In the genomic region with DNA sequence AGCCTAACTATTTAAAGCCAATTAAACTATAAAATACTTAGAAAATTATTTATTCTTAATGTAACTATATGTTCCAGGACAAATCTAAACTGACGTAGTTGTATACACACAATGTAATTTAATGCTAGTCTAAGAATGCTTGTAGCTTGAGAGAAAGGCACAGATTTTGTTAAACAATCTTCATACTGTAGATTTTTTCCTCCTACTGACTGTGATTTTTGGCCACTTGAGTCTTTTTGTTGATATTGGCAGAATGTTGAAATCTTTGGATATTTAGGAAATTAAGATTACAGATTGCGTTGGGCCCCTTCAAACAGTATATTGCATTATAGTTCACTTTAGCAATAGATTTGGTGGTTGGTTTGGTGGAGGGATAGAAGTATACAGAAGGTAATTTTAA, we compare ENCODE assay signal across 37 cellular contexts.
"Had no signal": no experiment of that assay in that cellular context is flagged by ENCODE, and none has a peak within 500 bp of the region (broad histone marks: within the 10 kb centered on the region; RNA-seq: fewer than 3 reads in every experiment).

No MANE protein-coding gene starts in this region.

- H3K9me3 ChIP-seq: adrenal gland, Peyer's patch had no signal

- H3K4me3 ChIP-seq: adrenal gland, Peyer's patch had no signal

- H3K27ac Mint-ChIP-seq: activated CD4-positive, alpha-beta T cell treated with anti-CD3 and anti-CD28 coated beads for 36 hours; activated CD4-positive, alpha-beta T cell treated with anti-CD3 and anti-CD28 coated beads, Interleukin-2, amount 10 ng/mL, durations not matched to agents 7 days and 5 days; activated CD8-positive, alpha-beta T cell treated with anti-CD3 and anti-CD28 coated beads, Interleukin-2, amount 10 ng/mL, durations not matched to agents 7 days and 5 days; activated naive CD4-positive, alpha-beta T cell treated with anti-CD3 and anti-CD28 coated beads, Interleukin-2, amount 50 U/mL, for 24 hours; activated naive CD8-positive, alpha-beta T cell treated with anti-CD3 and anti-CD28 coated beads, Interleukin-2, amount 10 ng/mL, durations not matched to agents 7 days and 5 days; activated T-cell treated with anti-CD3 and anti-CD28 coated beads, Interleukin-2, amount 50 U/mL, for 24 hours; activated T-helper 2 cell treated with anti-CD3 and anti-CD28 coated beads, Interferon-gamma antibody, Interleukin-2, Interleukin-4, amounts not matched to agents 10 μg/mL and 5 μg/mL and 100 μg/mL, durations not matched to agents 14 hours and 24 hours and 36 hours; brain; WTC11 had no signal

- H3K4me1 Mint-ChIP-seq: activated CD4-positive, alpha-beta T cell treated with anti-CD3 and anti-CD28 coated beads for 36 hours; activated CD4-positive, alpha-beta T cell treated with anti-CD3 and anti-CD28 coated beads, Interleukin-2, amount 10 ng/mL, durations not matched to agents 7 days and 5 days; activated naive CD4-positive, alpha-beta T cell treated with anti-CD3 and anti-CD28 coated beads, Interleukin-2, amount 50 U/mL, for 24 hours; activated naive CD8-positive, alpha-beta T cell treated with anti-CD3 and anti-CD28 coated beads, Interleukin-2, amount 10 ng/mL, durations not matched to agents 7 days and 5 days; WTC11 had no signal

- H3K36me3 Mint-ChIP-seq: activated naive CD4-positive, alpha-beta T cell treated with anti-CD3 and anti-CD28 coated beads, Interleukin-2, amount 50 U/mL, for 24 hours; activated naive CD8-positive, alpha-beta T cell treated with anti-CD3 and anti-CD28 coated beads, Interleukin-2, amount 10 ng/mL, durations not matched to agents 7 days and 5 days; brain; WTC11 had no signal

- H3K9me3 Mint-ChIP-seq: activated CD4-positive, alpha-beta T cell treated with anti-CD3 and anti-CD28 coated beads, Interleukin-2, amount 10 ng/mL, durations not matched to agents 7 days and 5 days; activated naive CD4-positive, alpha-beta T cell treated with anti-CD3 and anti-CD28 coated beads, Interleukin-2, amount 50 U/mL, for 24 hours; activated naive CD8-positive, alpha-beta T cell treated with anti-CD3 and anti-CD28 coated beads, Interleukin-2, amount 10 ng/mL, durations not matched to agents 7 days and 5 days; activated T-cell treated with anti-CD3 and anti-CD28 coated beads, Interleukin-2, amount 50 U/mL, for 24 hours; activated T-helper 2 cell treated with anti-CD3 and anti-CD28 coated beads, Interferon-gamma antibody, Interleukin-2, Interleukin-4, amounts not matched to agents 10 μg/mL and 5 μg/mL and 100 μg/mL, durations not matched to agents 14 hours and 24 hours and 36 hours; brain; WTC11 had no signal

- DNase-seq: activated CD4-positive, alpha-beta T cell treated with anti-CD3 and anti-CD28 coated beads for 36 hours; activated CD4-positive, alpha-beta T cell treated with anti-CD3 and anti-CD28 coated beads, Interleukin-2, amount 10 ng/mL, durations not matched to agents 7 days and 5 days; activated CD4-positive, alpha-beta T cell treated with anti-CD3 and anti-CD28 coated beads, Interleukin-2, amount 50 U/mL, for 48 hours; activated CD8-positive, alpha-beta T cell treated with anti-CD3 and anti-CD28 coated beads, Interleukin-2, amount 10 ng/mL, durations not matched to agents 7 days and 5 days; activated gamma-delta T cell; activated naive CD4-positive, alpha-beta T cell treated with Interleukin-2 at 50 U/mL for 16 hours; activated naive CD8-positive, alpha-beta T cell treated with anti-CD3 and anti-CD28 coated beads, Interleukin-2, amount 10 ng/mL, durations not matched to agents 7 days and 5 days; activated T-cell treated with anti-CD3 and anti-CD28 coated beads, Interleukin-2, amount 50 U/mL, for 24 hours; adrenal gland; MM.1S; NCI-H1092 treated with DMSO at 0.1 percent for 48 hours; NCI-H1417; NCI-H146; NCI-H187; NCI-H2029 treated with DMSO at 0.1 percent for 48 hours; NCI-H2107; NCI-H2171; NCI-H510A; NCI-H526; NCI-H748 treated with DMSO at 0.1 percent for 48 hours; NK-92 treated with Interleukin-12 subunit alpha and Interleukin-12 subunit beta, amount 100 ng/mL, for 24 hours; PC-3; Peyer's patch; RPMI8226; SIG-M5; SW 1271; T-helper 1 cell; T1000 had no signal

- H3K36me3 ChIP-seq: adrenal gland, Peyer's patch had no signal

- H3K27me3 ChIP-seq: adrenal gland, Peyer's patch had no signal

- H3K4me1 ChIP-seq: adrenal gland had no signal

- H3K4me2 ChIP-seq: KMS-11 had no signal

- ATAC-seq: activated CD4-positive, alpha-beta T cell treated with anti-CD3 and anti-CD28 coated beads for 36 hours; activated CD4-positive, CD25-positive, alpha-beta regulatory T cell treated with anti-CD3 and anti-CD28 coated beads, Interleukin-2, amount 50 U/mL, for 24 hours; activated CD8-positive, alpha-beta T cell treated with anti-CD3 and anti-CD28 coated beads, Interleukin-2, amount 10 ng/mL, durations not matched to agents 7 days and 5 days; PC-3; Right ventricle myocardium inferior; SK-N-SH treated with all-trans-retinoic acid at 6 μM for 48 hours; WTC11 had no signal

- H3K9ac ChIP-seq: KMS-11 had no signal

- H3K27ac ChIP-seq: adrenal gland, KMS-11, Peyer's patch had no signal

- FAIRE-seq: bronchial epithelial cell had no signal

- H3K4me3 Mint-ChIP-seq: activated CD4-positive, alpha-beta T cell treated with anti-CD3 and anti-CD28 coated beads for 36 hours; activated CD4-positive, alpha-beta T cell treated with anti-CD3 and anti-CD28 coated beads, Interleukin-2, amount 10 ng/mL, durations not matched to agents 7 days and 5 days; activated CD8-positive, alpha-beta T cell treated with anti-CD3 and anti-CD28 coated beads, Interleukin-2, amount 10 ng/mL, durations not matched to agents 7 days and 5 days; activated naive CD4-positive, alpha-beta T cell treated with anti-CD3 and anti-CD28 coated beads, Interleukin-2, amount 50 U/mL, for 24 hours; activated naive CD8-positive, alpha-beta T cell treated with anti-CD3 and anti-CD28 coated beads, Interleukin-2, amount 10 ng/mL, durations not matched to agents 7 days and 5 days; activated T-cell treated with anti-CD3 and anti-CD28 coated beads, Interleukin-2, amount 50 U/mL, for 24 hours; brain; WTC11 had no signal
